Comparison of ENCODE assay signal across 11 cellular contexts in genomic region chr9:91177661-91178280, GRCh38.
DNase-seq lines count a peak whose midpoint lies in the region; ATAC-seq and TF ChIP-seq lines count a peak whose summit lies in the region.
"Had no signal": no experiment of that assay in that cellular context is flagged by ENCODE, and none has a peak within 500 bp of the region (broad histone marks: within the 10 kb centered on the region; RNA-seq: fewer than 3 reads in every experiment).

No MANE protein-coding gene starts in this region.

- peak overlapping the region; percentile 41 for H3K27ac Mint-ChIP-seq in central memory CD8-positive, alpha-beta T cell (ENCODE audit: low read depth)

- no peaks in the 10 kb centered on the region for H3K36me3 ChIP-seq in RWPE2 (ENCODE audit: low read depth)
- H3K36me3 ChIP-seq in uterus, result no peaks in the 10 kb centered on the region

- H3K4me1 ChIP-seq in RWPE2 (ENCODE audit: insufficient read depth, poor library complexity, severe bottlenecking) (peaks cover 45% of the 10 kb centered on the region), uterus (no peaks in the 10 kb centered on the region)

- intact Hi-C loops in uterus (cut with DNase I; ENCODE audit: low total_unique reads), result no loop called here

- peaks cover 3% of the 10 kb centered on the region for H3K36me3 Mint-ChIP-seq in central memory CD8-positive, alpha-beta T cell (ENCODE audit: insufficient read depth)

- peak; percentile 55 for ATAC-seq in RWPE2 (ENCODE audit: low read depth)
- peak; percentile 40 for ATAC-seq in central memory CD8-positive, alpha-beta T cell (replicated peaks; ENCODE audit: extremely low read depth, poor library complexity, severe bottlenecking)
- ATAC-seq: Panc1 had no signal

- H3K27me3 Mint-ChIP-seq in central memory CD8-positive, alpha-beta T cell, result no peaks in the 10 kb centered on the region

- no peak overlapping the region for H3K4me3 ChIP-seq in RWPE2 (ENCODE audit: severe bottlenecking)
- no peak overlapping the region for H3K4me3 ChIP-seq in uterus

- no peaks in the 10 kb centered on the region for H3K9me3 Mint-ChIP-seq in central memory CD8-positive, alpha-beta T cell
- H3K9me3 Mint-ChIP-seq: H9 had no signal

- TF ChIP-seq CTCF in RWPE2 (IDR thresholded peaks at IDR 0.05; ENCODE audit: poor library complexity, severe bottlenecking) (peak; percentile 15), uterus (IDR thresholded peaks at IDR 0.05) (no peak)

- H3K27ac ChIP-seq in RWPE2 (ENCODE audit: poor library complexity, severe bottlenecking) (peak overlapping the region; percentile 84), uterus (no peak overlapping the region)
- H3K27ac ChIP-seq: KMS-11 had no signal

- H3K4me3 Mint-ChIP-seq in central memory CD8-positive, alpha-beta T cell, result peak overlapping the region; percentile 58
- H3K4me3 Mint-ChIP-seq: H9 had no signal

- DNase-seq in H4 (ENCODE audit: low spot score) (peak; percentile 88), RWPE2 (ENCODE audit: low spot score) (no peak), renal cortical epithelial cell (ENCODE audit: low read depth) (peak; percentile 25), Kasumi-1 (lab: John Stamatoyannopoulos, UW) (no peak), NOMO-1 treated with dmso at 0.1 percent for 144 hours (lab: John Stamatoyannopoulos, UW; ENCODE audit: unreplicated experiment) (no peak), uterus (no peak), cortex of kidney (lab: John Stamatoyannopoulos, UW) (no peak)
- peak in 1 of 2 donors; percentile 13 for DNase-seq in central memory CD8-positive, alpha-beta T cell (ENCODE audit: low spot score in 2 of 2)
- DNase-seq: H9 had no signal

- H3K9me3 ChIP-seq in RWPE2 (ENCODE audit: severe bottlenecking), result no peaks in the 10 kb centered on the region
- H3K9me3 ChIP-seq in uterus, result no peaks in the 10 kb centered on the region

- peaks cover 38% of the 10 kb centered on the region for H3K4me1 Mint-ChIP-seq in central memory CD8-positive, alpha-beta T cell

- no peak for TF ChIP-seq POLR2A in uterus (IDR thresholded peaks at IDR 0.05)

- no peaks in the 10 kb centered on the region for H3K27me3 ChIP-seq in RWPE2 (ENCODE audit: insufficient read depth, poor library complexity, severe bottlenecking)
- no peaks in the 10 kb centered on the region for H3K27me3 ChIP-seq in uterus

Comparison
In these comparisons a context has a peak if more than half of its experiments do, and no peak if none do; other contexts are left out.
1. DNase-seq: peak in H4 (single experiment) and renal cortical epithelial cell (single experiment); none in RWPE2 (single experiment), Kasumi-1 (0 of 2), NOMO-1 treated with dmso at 0.1 percent for 144 hours (single experiment), uterus (0 of 2) and cortex of kidney (single experiment).